Comparison of ENCODE assay signal across 9 cellular contexts in the genomic region with DNA sequence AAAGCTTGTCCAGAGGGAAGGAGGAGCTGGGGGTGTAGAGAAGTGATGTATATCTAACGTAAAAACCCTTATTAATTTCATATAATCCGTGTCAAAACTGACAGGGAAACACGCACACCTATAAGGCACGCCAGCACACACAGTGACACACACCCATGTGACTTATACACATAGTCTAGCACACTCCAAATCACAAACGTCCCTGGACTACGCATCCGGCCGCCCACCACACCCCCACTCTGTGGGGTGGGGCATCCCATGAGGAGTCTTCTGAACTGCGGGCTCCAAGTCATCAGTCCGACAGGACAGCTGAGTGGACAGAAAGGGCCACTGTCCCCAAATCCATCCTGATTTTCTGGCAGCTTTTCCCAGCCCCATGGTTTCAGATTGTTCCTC. TPM values are rescaled to one million over a fixed set of nuclear protein-coding genes. Genes with fewer than 3 reads are reported as not detected.
DNase-seq lines count a peak whose midpoint lies in the region; ATAC-seq, FAIRE-seq and TF ChIP-seq lines count a peak whose summit lies in the region.
"Had no signal": no experiment of that assay in that cellular context is flagged by ENCODE, and none has a peak within 500 bp of the region (broad histone marks: within the 10 kb centered on the region; RNA-seq: fewer than 3 reads in every experiment).

No MANE protein-coding gene starts in this region.

- H3K9ac ChIP-seq in DND-41 (ENCODE audit: low read depth, low read length), result peak overlapping the region; percentile 94
- H3K9ac ChIP-seq in kidney (ENCODE audit: low read length in 2 of 2), result peak overlapping the region; percentile 78 to 91

- H3K36me3 ChIP-seq in DND-41 (ENCODE audit: insufficient read depth, low read length) (peaks cover 25% of the 10 kb centered on the region), body of pancreas (replicated peaks in 1 of 2; ENCODE audit: insufficient read depth in 1 of 2, low read depth in 2 of 2) (no peaks in the 10 kb centered on the region), kidney (ENCODE audit: control insufficient read depth in 1 of 2, insufficient read depth in 2 of 2, low read length in 2 of 2) (peaks cover 2 to 3% of the 10 kb centered on the region in 2 donors)

- intact Hi-C loops in body of pancreas (cut with DNase I) (no loop called here), kidney (cut with DNase I) (no loop called here)

- H3K36me3 Mint-ChIP-seq in T-helper 17 cell (ENCODE audit: low read depth), result no peaks in the 10 kb centered on the region

- H4K20me1 ChIP-seq in DND-41 (ENCODE audit: insufficient read depth, low read length), result peaks cover 15% of the 10 kb centered on the region; the same call in 1 of the 2 replicates

- H3K79me2 ChIP-seq in DND-41 (ENCODE audit: insufficient read depth, low read length), result peaks cover 19% of the 10 kb centered on the region

- H3K4me1 Mint-ChIP-seq in T-helper 17 cell, result peaks cover 56% of the 10 kb centered on the region

- no peak for FAIRE-seq in kidney (lab: Jason Lieb, UNC)

- H3K27me3 ChIP-seq in DND-41 (ENCODE audit: insufficient read depth, low read length, poor library complexity), result no peaks in the 10 kb centered on the region
- no peaks in the 10 kb centered on the region for H3K27me3 ChIP-seq in body of pancreas

- no peak for TF ChIP-seq POLR2A in body of pancreas (IDR thresholded peaks at IDR 0.05)

- H3K9me3 ChIP-seq in DND-41 (ENCODE audit: insufficient read depth, low read length, severe bottlenecking) (no peaks in the 10 kb centered on the region), T-helper 17 cell (ENCODE audit: control insufficient read depth, low read length, poor library complexity, severe bottlenecking) (no peaks in the 10 kb centered on the region), body of pancreas (no peaks in the 10 kb centered on the region), kidney (ENCODE audit: control insufficient read depth in 1 of 2, low read length in 2 of 2) (no peaks in the 10 kb centered on the region)

- peak overlapping the region; percentile 92 for H3K27ac Mint-ChIP-seq in T-helper 17 cell

- peak overlapping the region; percentile 93 for H3K4me3 Mint-ChIP-seq in T-helper 17 cell

- peak overlapping the region; percentile 93 for H3K4me2 ChIP-seq in DND-41 (ENCODE audit: insufficient read depth, low read length)

- TF ChIP-seq CTCF in DND-41 (IDR thresholded peaks at IDR 0.05; ENCODE audit: borderline replicate concordance, extremely low read depth, low read length, poor library complexity, severe bottlenecking) (no peak), body of pancreas (IDR thresholded peaks at IDR 0.05) (no peak), kidney (IDR thresholded peaks at IDR 0.05; ENCODE audit: borderline replicate concordance, extremely low read depth, insufficient read depth) (no peak)

- H3K4me1 ChIP-seq in DND-41 (ENCODE audit: insufficient read depth, low read length), result peaks cover 23% of the 10 kb centered on the region
- peaks cover 54% of the 10 kb centered on the region for H3K4me1 ChIP-seq in body of pancreas
- peaks cover 0 to 15% of the 10 kb centered on the region in 2 donors for H3K4me1 ChIP-seq in kidney (ENCODE audit: control insufficient read depth in 1 of 2, insufficient read depth in 1 of 2, low read depth in 1 of 2, low read length in 2 of 2)

- H3K27ac ChIP-seq in DND-41 (ENCODE audit: low read length) (peak overlapping the region; percentile 83), body of pancreas (peak overlapping the region; percentile 72 to 88 (median 84)), kidney (ENCODE audit: low read depth in 2 of 2, low read length in 2 of 2) (peak overlapping the region; percentile 81 to 82)

- peak overlapping the region; percentile 92 for H2AFZ ChIP-seq in DND-41 (ENCODE audit: low read depth, low read length)

- peak; percentile 57 for ATAC-seq in DND-41 (ENCODE audit: insufficient read depth, low read depth)
- peak; percentile 21 for ATAC-seq in HG03045 (IDR thresholded peaks at IDR 0.05; ENCODE audit: unreplicated experiment)
- peak; percentile 59 for ATAC-seq in T-helper 17 cell
- peak; percentile 33 for ATAC-seq in body of pancreas
- ATAC-seq in HG03097 (IDR thresholded peaks at IDR 0.05; ENCODE audit: low FRiP score, unreplicated experiment), result no peak
- no peak for ATAC-seq in HG03025 (IDR thresholded peaks at IDR 0.05; ENCODE audit: low FRiP score, unreplicated experiment)

- peak; percentile 34 for DNase-seq in DND-41
- peak in 1 of 3 donors; percentile 31 for DNase-seq in T-helper 17 cell
- DNase-seq in body of pancreas, result peak in 3 of 4 donors; percentile 29 to 37 (median 33)
- DNase-seq in kidney, result peak; percentile 82
- peak; percentile 70 for DNase-seq in stimulated activated CD4-positive, alpha-beta T cell treated with anti-CD3 and anti-CD28 coated beads, Interleukin-15, amount 100 ng/mL, for 24 hours

- WGBS in body of pancreas, 2 donors, result 3 to 6% methylated on average over 9 to 10 of the region's 10 CpGs

- no peaks in the 10 kb centered on the region for H3K27me3 Mint-ChIP-seq in T-helper 17 cell

- H3K4me3 ChIP-seq in DND-41 (ENCODE audit: low read depth in 1 of 2, low read length in 2 of 2), result peak overlapping the region; percentile 79 to 96
- H3K4me3 ChIP-seq in body of pancreas, result peak overlapping the region; percentile 58 to 65
- H3K4me3 ChIP-seq in kidney (ENCODE audit: low read length in 2 of 2), result peak overlapping the region; percentile 68 to 82

RNA-seq across cellular contexts. Expression of a gene that starts 0.8 kb away (rescaled TPM):
- 10 to 100 TPM; 19.6 to 21.6 TPM for total RNA-seq in T-helper 17 cell
- 10 to 100 TPM; 21.4 to 23.9 TPM for total RNA-seq in body of pancreas
- total RNA-seq in kidney, result 112 TPM
- 143 TPM for polyA plus RNA-seq in kidney (ENCODE audit: insufficient read depth, low read depth, low replicate concordance)

RNA-seq across cellular contexts. Expression of a gene that starts 15.6 kb away (rescaled TPM):
- total RNA-seq in T-helper 17 cell, result not detected
- not detected for total RNA-seq in body of pancreas
- total RNA-seq in kidney, result 0.57 TPM
- polyA plus RNA-seq in kidney (ENCODE audit: insufficient read depth, low read depth, low replicate concordance), result not detected

RNA-seq across cellular contexts. Expression of a gene that starts 54.6 kb away (rescaled TPM):
- total RNA-seq in T-helper 17 cell (under 1 TPM in 1 of 2 donors, not detected in 1; 0.27 TPM), body of pancreas (not detected), kidney (0.19 TPM)
- not detected for polyA plus RNA-seq in kidney (ENCODE audit: insufficient read depth, low read depth, low replicate concordance)
- total RNA-seq: T-helper 2 cell treated with Interferon-gamma antibody and Interleukin-4, amounts not matched to agents 100 ng/mL and 5 ng/mL, for 36 hours had no signal

RNA-seq across cellular contexts. Expression of a gene that starts 56.4 kb away (rescaled TPM):
- 100 to 1,000 TPM; 167 to 178 TPM for total RNA-seq in T-helper 17 cell
- total RNA-seq in body of pancreas, result 100 to 1,000 TPM; 123 to 190 TPM
- 136 TPM for total RNA-seq in kidney
- polyA plus RNA-seq in kidney (ENCODE audit: insufficient read depth, low read depth, low replicate concordance), result 69.6 TPM

Comparison
In these comparisons a context has a peak if more than half of its experiments do, and no peak if none do; other contexts are left out.
1. ATAC-seq: peak in DND-41 (single experiment), HG03045 (single experiment), T-helper 17 cell (single experiment) and body of pancreas (single experiment); none in HG03097 (single experiment) and HG03025 (single experiment).
2. Peak in every context shown above with its lines, with median percentiles within 50 percentile points of each other: H3K27ac ChIP-seq and H3K4me3 ChIP-seq.